In genomic region chr1:223841977-223842623, GRCh38 we compare ENCODE assay signal across 1 cellular context.
TF ChIP-seq lines count a peak whose summit lies in the region.

No MANE protein-coding gene starts in this region.

TF ChIP-seq in K562, 482 proteins besides CTCF, POLR2A, EP300 and RAD21 (continued from another document):
- TF ChIP-seq STAT6 (CRISPR knock-in tag; IDR thresholded peaks at IDR 0.05) (0 out of 2 replicates have a peak, but pooled peaks have one; percentile 69), MLLT1 (IDR thresholded peaks at IDR 0.05) (peak in 1 of 2 experiments; percentile 61; a peak in 1 of 4 replicates)
